ENCODE assay signal across 24 cellular contexts in the genomic region with DNA sequence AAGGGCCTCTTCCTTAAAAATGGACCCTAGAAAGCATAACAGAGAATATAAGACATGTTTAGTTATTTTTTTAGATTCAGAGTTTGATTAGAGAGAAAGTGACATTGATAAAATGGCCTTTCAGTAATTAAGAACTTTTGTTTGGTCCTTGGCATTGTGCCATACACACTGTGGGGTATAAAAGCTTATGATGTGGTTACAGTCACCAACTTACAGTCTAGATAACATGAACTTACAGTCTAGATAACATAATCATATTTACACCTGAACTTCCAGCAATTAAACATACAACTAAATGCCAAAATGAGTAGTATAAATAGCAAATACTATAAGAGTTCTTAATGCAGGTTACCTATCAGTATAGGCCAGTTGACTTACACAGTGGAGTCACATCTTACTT. TPM values are rescaled to one million over a fixed set of nuclear protein-coding genes. Genes with fewer than 3 reads are reported as not detected.
DNase-seq lines count a peak whose midpoint lies in the region; ATAC-seq and TF ChIP-seq lines count a peak whose summit lies in the region.
"Had no signal": no experiment of that assay in that cellular context is flagged by ENCODE, and none has a peak within 500 bp of the region (broad histone marks: within the 10 kb centered on the region; RNA-seq: fewer than 3 reads in every experiment).

No MANE protein-coding gene starts in this region.

- H2AFZ ChIP-seq in Loucy (ENCODE audit: low read length): no peak overlapping the region

- TF ChIP-seq CTCF in Loucy (conservative IDR thresholded peaks at IDR 0.05; ENCODE audit: low read length): no peak

- no peak overlapping the region for H3K27ac Mint-ChIP-seq in activated T-cell treated with anti-CD3 and anti-CD28 coated beads, Interleukin-2, amount 50 U/mL, for 72 hours
- H3K27ac Mint-ChIP-seq: CD8-positive, alpha-beta memory T cell; IgD-negative memory B cell; T-cell; T-helper 2 cell treated with Interferon-gamma antibody and Interleukin-4, amounts not matched to agents 5 μg/mL and 100 μg/mL, for 36 hours had no signal

- no peaks in the 10 kb centered on the region for H3K36me3 ChIP-seq in Loucy (ENCODE audit: insufficient read depth, low read length)

- H3K4me3 ChIP-seq in Loucy (ENCODE audit: low read length, poor library complexity, severe bottlenecking): no peak overlapping the region
- H3K4me3 ChIP-seq: SK-N-MC had no signal

- no peaks in the 10 kb centered on the region for H3K27me3 ChIP-seq in Loucy (ENCODE audit: insufficient read depth, low read length, poor library complexity, severe bottlenecking)

- no peaks in the 10 kb centered on the region for H3K9me3 Mint-ChIP-seq in activated T-cell treated with anti-CD3 and anti-CD28 coated beads, Interleukin-2, amount 50 U/mL, for 72 hours
- H3K9me3 Mint-ChIP-seq: IgD-negative memory B cell; T-helper 2 cell treated with Interferon-gamma antibody and Interleukin-4, amounts not matched to agents 5 μg/mL and 100 μg/mL, for 36 hours had no signal

- H3K4me1 Mint-ChIP-seq in activated T-cell treated with anti-CD3 and anti-CD28 coated beads, Interleukin-2, amount 50 U/mL, for 72 hours (ENCODE audit: low read depth): no peaks in the 10 kb centered on the region
- H3K4me1 Mint-ChIP-seq: CD8-positive, alpha-beta memory T cell; IgD-negative memory B cell; T-cell had no signal

- no peak overlapping the region for H3K4me3 Mint-ChIP-seq in activated T-cell treated with anti-CD3 and anti-CD28 coated beads, Interleukin-2, amount 50 U/mL, for 72 hours
- H3K4me3 Mint-ChIP-seq: CD8-positive, alpha-beta memory T cell; IgD-negative memory B cell; T-cell; T-helper 2 cell treated with Interferon-gamma antibody and Interleukin-4, amounts not matched to agents 5 μg/mL and 100 μg/mL, for 36 hours had no signal

- no peaks in the 10 kb centered on the region for H3K27me3 Mint-ChIP-seq in activated T-cell treated with anti-CD3 and anti-CD28 coated beads, Interleukin-2, amount 50 U/mL, for 72 hours (ENCODE audit: low read depth)

- no peaks in the 10 kb centered on the region for H4K20me1 ChIP-seq in Loucy (ENCODE audit: insufficient read depth, low read length, poor library complexity, severe bottlenecking)

- peaks cover 31% of the 10 kb centered on the region for H3K4me1 ChIP-seq in Loucy (ENCODE audit: insufficient read depth, low read length, poor library complexity, severe bottlenecking)

- DNase-seq in NCI-H345 (lab: John Stamatoyannopoulos, UW): peak; percentile 21
- DNase-seq in NCI-H345 treated with DMSO at 0.1 percent for 48 hours (lab: John Stamatoyannopoulos, UW; ENCODE audit: unreplicated experiment): no peak
- peak; percentile 57 for DNase-seq in COR-L47 (lab: John Stamatoyannopoulos, UW)
- DNase-seq in dermis blood vessel endothelial cell: peak; percentile 20
- no peak for DNase-seq in NCI-H226
- DNase-seq in activated T-cell treated with anti-CD3 and anti-CD28 coated beads, Interleukin-2, amount 50 U/mL, for 72 hours: no peak
- DNase-seq: CD8-positive, alpha-beta memory T cell; DMS53; EL; GF-D8; GOT3; Kasumi-1; MM.1S; NCI-H1048; NCI-H1694 treated with DMSO at 0.1 percent for 48 hours; NCI-H2081 treated with DMSO at 0.1 percent for 48 hours; NCI-H510A treated with DMSO at 0.1 percent for 48 hours; SHP77 treated with DMSO at 0.1 percent for 48 hours; T-cell had no signal

- no peak overlapping the region for H3K9ac ChIP-seq in Loucy (ENCODE audit: low read depth, low read length, poor library complexity, severe bottlenecking)

- ATAC-seq in activated T-cell treated with anti-CD3 and anti-CD28 coated beads, Interleukin-2, amount 50 U/mL, for 72 hours (replicated peaks in 1 of 2): no peak
- ATAC-seq: HCT116, T-cell had no signal

- no peaks in the 10 kb centered on the region for H3K9me2 ChIP-seq in Loucy (replicated peaks; ENCODE audit: low read depth, low read length)

- H3K36me3 Mint-ChIP-seq in activated T-cell treated with anti-CD3 and anti-CD28 coated beads, Interleukin-2, amount 50 U/mL, for 72 hours (ENCODE audit: insufficient read depth in 2 of 2): no peaks in the 10 kb centered on the region
- H3K36me3 Mint-ChIP-seq: CD8-positive, alpha-beta memory T cell; IgD-negative memory B cell; T-cell had no signal

- H3K9me3 ChIP-seq in Loucy (ENCODE audit: insufficient read depth, low read depth, low read length): no peaks in the 10 kb centered on the region

- H3K4me2 ChIP-seq in Loucy (ENCODE audit: low read depth, low read length, poor library complexity, severe bottlenecking): peak overlapping the region; percentile 22

- peaks cover 3% of the 10 kb centered on the region; the same call in 1 of the 2 replicates for H3F3A ChIP-seq in Loucy (ENCODE audit: low read depth)

- no peaks in the 10 kb centered on the region for H3K79me2 ChIP-seq in Loucy (ENCODE audit: insufficient read depth, low read length)

RNA-seq across cellular contexts. Expression of a gene that starts 25.6 kb away (rescaled TPM):
- 10,451 and 12,229 TPM in 2 replicates for total RNA-seq in dermis blood vessel endothelial cell
- total RNA-seq in activated T-cell treated with anti-CD3 and anti-CD28 coated beads, Interleukin-2, amount 50 U/mL, for 72 hours: not detected
- total RNA-seq: CD8-positive, alpha-beta memory T cell had no signal

Comparison
In these comparisons a context has a peak if more than half of its experiments do, and no peak if none do; other contexts are left out.
1. DNase-seq: peak in NCI-H345 (single experiment), COR-L47 (single experiment) and dermis blood vessel endothelial cell (single experiment); none in NCI-H345 treated with DMSO at 0.1 percent for 48 hours (single experiment), NCI-H226 (single experiment) and activated T-cell treated with anti-CD3 and anti-CD28 coated beads, Interleukin-2, amount 50 U/mL, for 72 hours (0 of 2).
2. RNA of a gene that starts 25.6 kb away (total RNA-seq): 10,451 to 12,229 TPM in dermis blood vessel endothelial cell; not detected in activated T-cell treated with anti-CD3 and anti-CD28 coated beads, Interleukin-2, amount 50 U/mL, for 72 hours; every median in the first group is over 1,000 times any median in the second.